ENCODE assay signal across 15 cellular contexts in the genomic region with DNA sequence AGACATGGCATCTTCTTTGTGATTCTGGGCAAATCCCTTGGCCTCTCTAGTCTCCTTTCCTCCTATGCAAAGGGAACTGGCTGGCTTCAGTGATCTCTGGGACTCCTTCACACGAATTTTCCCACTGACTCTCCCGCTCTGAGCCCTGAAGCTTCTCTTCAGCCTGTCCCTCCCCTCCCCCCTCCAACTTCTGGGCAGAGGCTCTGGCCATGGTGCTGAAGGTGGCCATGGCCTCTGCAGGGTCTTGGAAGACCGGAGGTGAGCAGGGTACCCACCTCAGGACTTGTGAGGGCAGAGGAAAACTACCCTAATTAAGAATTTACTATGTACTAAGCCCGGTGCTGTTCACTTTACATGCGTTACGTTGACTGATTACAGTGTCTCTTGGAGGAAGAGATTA. TPM values are rescaled to one million over a fixed set of nuclear protein-coding genes. Genes with fewer than 3 reads are reported as not detected.
A peak's percentile ranks its signal among the peaks of the same experiment; 100 is the strongest.
DNase-seq lines count a peak whose midpoint lies in the region; ATAC-seq, FAIRE-seq and TF ChIP-seq lines count a peak whose summit lies in the region.
"Had no signal": no experiment of that assay in that cellular context is flagged by ENCODE, and none has a peak within 500 bp of the region (broad histone marks: within the 10 kb centered on the region; RNA-seq: fewer than 3 reads in every experiment).

No MANE protein-coding gene starts in this region.

- H3K27me3 ChIP-seq in right atrium auricular region (no peaks in the 10 kb centered on the region), WERI-Rb-1 (ENCODE audit: insufficient read depth, low read depth, severe bottlenecking) (no peaks in the 10 kb centered on the region)
- H3K27me3 ChIP-seq: ascending aorta had no signal

- DNase-seq in left ventricle myocardium superior: peak; percentile 37
- DNase-seq in right atrium auricular region (ENCODE audit: low spot score): no peak
- peak; percentile 22 for DNase-seq in WERI-Rb-1
- peak; percentile 87 for DNase-seq in iPS-NIHi11 (ENCODE audit: low spot score)
- DNase-seq in urothelium cell line (ENCODE audit: low spot score): peak; percentile 33
- DNase-seq in HCEC 1CT: no peak
- no peak for DNase-seq in effector CD8-positive, alpha-beta T cell (lab: John Stamatoyannopoulos, UW)
- DNase-seq: left cardiac atrium, MV-4-11, NCI-H748 treated with DMSO at 0.1 percent for 48 hours, psoas muscle had no signal

- H3K9me3 ChIP-seq in right atrium auricular region: no peaks in the 10 kb centered on the region
- H3K9me3 ChIP-seq in WERI-Rb-1 (ENCODE audit: severe bottlenecking): no peaks in the 10 kb centered on the region
- H3K9me3 ChIP-seq: ascending aorta, esophagus muscularis mucosa, psoas muscle had no signal

- H3K4me1 ChIP-seq in right atrium auricular region: no peaks in the 10 kb centered on the region
- H3K4me1 ChIP-seq: ascending aorta, esophagus muscularis mucosa, psoas muscle had no signal

- TF ChIP-seq CTCF in right atrium auricular region (IDR thresholded peaks at IDR 0.05) (no peak), WERI-Rb-1 (IDR thresholded peaks at IDR 0.05; ENCODE audit: low read depth, low read length) (no peak)

- H3K36me3 ChIP-seq in right atrium auricular region: no peaks in the 10 kb centered on the region
- no peaks in the 10 kb centered on the region for H3K36me3 ChIP-seq in WERI-Rb-1
- H3K36me3 ChIP-seq: ascending aorta, esophagus muscularis mucosa had no signal

- no peak for FAIRE-seq in urothelium cell line (lab: Jason Lieb, UNC)

- intact Hi-C loops in left ventricle myocardium superior (cut with micrococcal nuclease): no loop called here

- H3K4me3 ChIP-seq in right atrium auricular region: no peak overlapping the region
- no peak overlapping the region for H3K4me3 ChIP-seq in WERI-Rb-1 (ENCODE audit: low read depth, low read length)
- H3K4me3 ChIP-seq: ascending aorta, esophagus muscularis mucosa, psoas muscle had no signal

- ATAC-seq in left ventricle myocardium superior (peak; percentile 56), HG03025 (IDR thresholded peaks at IDR 0.05; ENCODE audit: low FRiP score, unreplicated experiment) (no peak)

- H3K27ac ChIP-seq in right atrium auricular region (no peak overlapping the region), WERI-Rb-1 (no peak overlapping the region; the same call in 1 of the 2 replicates)
- H3K27ac ChIP-seq: ascending aorta, esophagus muscularis mucosa, psoas muscle had no signal

RNA-seq across cellular contexts. Expression of a gene that starts 29.4 kb away (rescaled TPM):
- total RNA-seq in left ventricle myocardium superior: not detected
- total RNA-seq in right atrium auricular region: not detected
- total RNA-seq: ascending aorta, H4 had no signal

Comparison
In these comparisons a context has a peak if more than half of its experiments do, and no peak if none do; other contexts are left out.
1. DNase-seq: peak in left ventricle myocardium superior (single experiment), WERI-Rb-1 (single experiment), iPS-NIHi11 (single experiment) and urothelium cell line (single experiment); none in right atrium auricular region (single experiment), HCEC 1CT (single experiment) and effector CD8-positive, alpha-beta T cell (single experiment).